Comparison of ENCODE assay signal across 10 cellular contexts in the genomic region with DNA sequence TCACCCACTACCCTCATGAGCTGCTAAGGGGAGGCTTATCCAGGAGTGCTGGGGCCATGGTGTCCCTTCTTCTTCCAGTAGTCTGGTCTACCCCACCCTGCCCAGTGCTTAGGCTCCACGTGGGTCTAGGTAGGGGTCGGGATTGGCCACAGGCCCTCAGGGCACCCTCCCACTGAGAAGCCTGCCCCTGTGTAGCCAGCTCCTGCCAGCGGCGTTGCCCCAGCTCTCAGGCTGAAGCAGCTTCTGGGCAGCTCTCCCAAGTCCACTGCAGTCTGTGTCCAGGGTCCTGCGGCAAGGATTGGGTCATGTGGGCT. TPM values are rescaled to one million over a fixed set of nuclear protein-coding genes. Genes with fewer than 3 reads are reported as not detected.
DNase-seq lines count a peak whose midpoint lies in the region; ATAC-seq and TF ChIP-seq lines count a peak whose summit lies in the region.
"Had no signal": no experiment of that assay in that cellular context is flagged by ENCODE, and none has a peak within 500 bp of the region (broad histone marks: within the 10 kb centered on the region; RNA-seq: fewer than 3 reads in every experiment).

No MANE protein-coding gene starts in this region.

- H3K9me3 Mint-ChIP-seq in activated T-cell treated with anti-CD3 and anti-CD28 coated beads, Interleukin-2, amount 50 U/mL, for 72 hours = no peaks in the 10 kb centered on the region
- no peaks in the 10 kb centered on the region for H3K9me3 Mint-ChIP-seq in endothelial cell (ENCODE audit: unreplicated experiment)
- H3K9me3 Mint-ChIP-seq in stimulated activated effector memory CD8-positive, alpha-beta T cell treated with anti-CD3 and anti-CD28 coated beads, Interleukin-12 subunit alpha, Interleukin-12 subunit beta, amount 100 ng/mL, for 72 hours = no peaks in the 10 kb centered on the region
- H3K9me3 Mint-ChIP-seq in activated naive CD8-positive, alpha-beta T cell treated with anti-CD3 and anti-CD28 coated beads, Interleukin-2, amount 50 U/mL, for 24 hours = no peaks in the 10 kb centered on the region
- H3K9me3 Mint-ChIP-seq: activated naive CD8-positive, alpha-beta T cell treated with anti-CD3 and anti-CD28 coated beads, Interleukin-2, amount 10 ng/mL, durations not matched to agents 7 days and 5 days had no signal

- peaks cover 23% of the 10 kb centered on the region for H3K27me3 Mint-ChIP-seq in activated T-cell treated with anti-CD3 and anti-CD28 coated beads, Interleukin-2, amount 50 U/mL, for 72 hours (ENCODE audit: low read depth)
- H3K27me3 Mint-ChIP-seq in endothelial cell (ENCODE audit: unreplicated experiment) = peaks cover 8% of the 10 kb centered on the region
- H3K27me3 Mint-ChIP-seq in activated naive CD8-positive, alpha-beta T cell treated with anti-CD3 and anti-CD28 coated beads, Interleukin-2, amount 50 U/mL, for 24 hours = peaks cover 17% of the 10 kb centered on the region

- peak; percentile 11 to 31 for ATAC-seq in activated T-cell treated with anti-CD3 and anti-CD28 coated beads, Interleukin-2, amount 50 U/mL, for 72 hours (replicated peaks in 1 of 2)
- ATAC-seq in HG02885 (IDR thresholded peaks at IDR 0.05; ENCODE audit: poor library complexity, unreplicated experiment) (peak; percentile 28), GM21737 (IDR thresholded peaks at IDR 0.05; ENCODE audit: unreplicated experiment) (no peak)
- ATAC-seq in stimulated activated effector memory CD8-positive, alpha-beta T cell treated with anti-CD3 and anti-CD28 coated beads, Interleukin-12 subunit alpha, Interleukin-12 subunit beta, amount 100 ng/mL, for 72 hours = peak; percentile 22
- no peak for ATAC-seq in activated naive CD8-positive, alpha-beta T cell treated with anti-CD3 and anti-CD28 coated beads, Interleukin-2, amount 50 U/mL, for 24 hours

- no peaks in the 10 kb centered on the region for H3K36me3 Mint-ChIP-seq in activated T-cell treated with anti-CD3 and anti-CD28 coated beads, Interleukin-2, amount 50 U/mL, for 72 hours (ENCODE audit: insufficient read depth in 2 of 2)
- no peaks in the 10 kb centered on the region for H3K36me3 Mint-ChIP-seq in endothelial cell (ENCODE audit: low read depth, unreplicated experiment)
- no peaks in the 10 kb centered on the region for H3K36me3 Mint-ChIP-seq in stimulated activated effector memory CD8-positive, alpha-beta T cell treated with anti-CD3 and anti-CD28 coated beads, Interleukin-12 subunit alpha, Interleukin-12 subunit beta, amount 100 ng/mL, for 72 hours
- no peaks in the 10 kb centered on the region for H3K36me3 Mint-ChIP-seq in activated naive CD8-positive, alpha-beta T cell treated with anti-CD3 and anti-CD28 coated beads, Interleukin-2, amount 50 U/mL, for 24 hours (ENCODE audit: low read depth)
- H3K36me3 Mint-ChIP-seq: activated naive CD8-positive, alpha-beta T cell treated with anti-CD3 and anti-CD28 coated beads, Interleukin-2, amount 10 ng/mL, durations not matched to agents 7 days and 5 days had no signal

- no peak for DNase-seq in activated T-cell treated with anti-CD3 and anti-CD28 coated beads, Interleukin-2, amount 50 U/mL, for 72 hours
- no peak for DNase-seq in activated T-cell treated with anti-CD3 and anti-CD28 coated beads, Interleukin-2, amount 50 U/mL, for 1 hour
- no peak for DNase-seq in endothelial cell (ENCODE audit: low spot score)
- no peak for DNase-seq in stimulated activated effector memory CD8-positive, alpha-beta T cell treated with anti-CD3 and anti-CD28 coated beads, Interleukin-12 subunit alpha, Interleukin-12 subunit beta, amount 100 ng/mL, for 72 hours (ENCODE audit: low spot score in 2 of 2)
- DNase-seq in activated naive CD8-positive, alpha-beta T cell treated with anti-CD3 and anti-CD28 coated beads, Interleukin-2, amount 50 U/mL, for 24 hours = no peak
- DNase-seq in mucosa of gallbladder (ENCODE audit: low spot score) = no peak
- DNase-seq: esophagus squamous epithelium had no signal

- TF ChIP-seq CTCF in endothelial cell (IDR thresholded peaks at IDR 0.05; ENCODE audit: unreplicated experiment) = peak; percentile 10

- no peak overlapping the region for H3K27ac Mint-ChIP-seq in activated T-cell treated with anti-CD3 and anti-CD28 coated beads, Interleukin-2, amount 50 U/mL, for 72 hours
- H3K27ac Mint-ChIP-seq in endothelial cell (ENCODE audit: unreplicated experiment) = no peak overlapping the region
- H3K27ac Mint-ChIP-seq in stimulated activated effector memory CD8-positive, alpha-beta T cell treated with anti-CD3 and anti-CD28 coated beads, Interleukin-12 subunit alpha, Interleukin-12 subunit beta, amount 100 ng/mL, for 72 hours = no peak overlapping the region
- H3K27ac Mint-ChIP-seq in activated naive CD8-positive, alpha-beta T cell treated with anti-CD3 and anti-CD28 coated beads, Interleukin-2, amount 50 U/mL, for 24 hours = no peak overlapping the region
- H3K27ac Mint-ChIP-seq: activated naive CD8-positive, alpha-beta T cell treated with anti-CD3 and anti-CD28 coated beads, Interleukin-2, amount 10 ng/mL, durations not matched to agents 7 days and 5 days had no signal

- H3K4me3 Mint-ChIP-seq in activated T-cell treated with anti-CD3 and anti-CD28 coated beads, Interleukin-2, amount 50 U/mL, for 72 hours = no peak overlapping the region
- no peak overlapping the region for H3K4me3 Mint-ChIP-seq in endothelial cell (ENCODE audit: unreplicated experiment)
- H3K4me3 Mint-ChIP-seq in stimulated activated effector memory CD8-positive, alpha-beta T cell treated with anti-CD3 and anti-CD28 coated beads, Interleukin-12 subunit alpha, Interleukin-12 subunit beta, amount 100 ng/mL, for 72 hours = no peak overlapping the region
- H3K4me3 Mint-ChIP-seq in activated naive CD8-positive, alpha-beta T cell treated with anti-CD3 and anti-CD28 coated beads, Interleukin-2, amount 50 U/mL, for 24 hours = no peak overlapping the region
- H3K4me3 Mint-ChIP-seq: activated naive CD8-positive, alpha-beta T cell treated with anti-CD3 and anti-CD28 coated beads, Interleukin-2, amount 10 ng/mL, durations not matched to agents 7 days and 5 days had no signal

- no peaks in the 10 kb centered on the region for H3K4me1 Mint-ChIP-seq in activated T-cell treated with anti-CD3 and anti-CD28 coated beads, Interleukin-2, amount 50 U/mL, for 72 hours (ENCODE audit: low read depth)
- peaks cover 7% of the 10 kb centered on the region for H3K4me1 Mint-ChIP-seq in endothelial cell (ENCODE audit: unreplicated experiment)
- no peaks in the 10 kb centered on the region for H3K4me1 Mint-ChIP-seq in stimulated activated effector memory CD8-positive, alpha-beta T cell treated with anti-CD3 and anti-CD28 coated beads, Interleukin-12 subunit alpha, Interleukin-12 subunit beta, amount 100 ng/mL, for 72 hours
- H3K4me1 Mint-ChIP-seq in activated naive CD8-positive, alpha-beta T cell treated with anti-CD3 and anti-CD28 coated beads, Interleukin-2, amount 50 U/mL, for 24 hours = no peaks in the 10 kb centered on the region
- H3K4me1 Mint-ChIP-seq: activated naive CD8-positive, alpha-beta T cell treated with anti-CD3 and anti-CD28 coated beads, Interleukin-2, amount 10 ng/mL, durations not matched to agents 7 days and 5 days had no signal

RNA-seq across cellular contexts. Expression of a gene that starts 24.0 kb away (rescaled TPM):
- 10 to 100 TPM; 17.2 to 17.8 TPM for total RNA-seq in activated T-cell treated with anti-CD3 and anti-CD28 coated beads, Interleukin-2, amount 50 U/mL, for 72 hours
- total RNA-seq in endothelial cell (ENCODE audit: unreplicated experiment) (5.6 TPM), mucosa of gallbladder (23.8 TPM)

Comparison
In these comparisons a context has a peak if more than half of its experiments do, and no peak if none do; other contexts are left out.
1. ATAC-seq: peak in activated T-cell treated with anti-CD3 and anti-CD28 coated beads, Interleukin-2, amount 50 U/mL, for 72 hours (2 of 2), HG02885 (single experiment) and stimulated activated effector memory CD8-positive, alpha-beta T cell treated with anti-CD3 and anti-CD28 coated beads, Interleukin-12 subunit alpha, Interleukin-12 subunit beta, amount 100 ng/mL, for 72 hours (single experiment); none in GM21737 (single experiment) and activated naive CD8-positive, alpha-beta T cell treated with anti-CD3 and anti-CD28 coated beads, Interleukin-2, amount 50 U/mL, for 24 hours (single experiment).